Comparison of ENCODE assay signal across 9 cellular contexts in genomic region chr4:168796362-168797106, GRCh38.
DNase-seq lines count a peak whose midpoint lies in the region; ATAC-seq, FAIRE-seq and TF ChIP-seq lines count a peak whose summit lies in the region.
"Had no signal": no experiment of that assay in that cellular context is flagged by ENCODE, and none has a peak within 500 bp of the region (broad histone marks: within the 10 kb centered on the region; RNA-seq: fewer than 3 reads in every experiment).

No MANE protein-coding gene starts in this region.

- FAIRE-seq in islet of Langerhans (lab: Jason Lieb, UNC): peak; percentile 97

- TF ChIP-seq CTCF in astrocyte of the cerebellum (IDR thresholded peaks at IDR 0.05; ENCODE audit: low read depth, low read length, missing control alignments): no peak

- H3K4me3 ChIP-seq in astrocyte of the cerebellum (ENCODE audit: low read depth, low read length): no peak overlapping the region

- in situ Hi-C loops in astrocyte of the cerebellum (cut with HindIII; ENCODE audit: low sequenced_read_pairs): no loop called here

- DNase-seq in HS-27A (ENCODE audit: low read depth) (peak; percentile 64), astrocyte of the cerebellum (ENCODE audit: low read depth) (peak; percentile 79), smooth muscle cell of the brain vasculature (ENCODE audit: low read depth, low spot score) (peak; percentile 50), NCI-H526 treated with DMSO at 0.1 percent for 48 hours (lab: John Stamatoyannopoulos, UW) (no peak), NCI-H187 treated with DMSO at 0.1 percent for 48 hours (lab: John Stamatoyannopoulos, UW) (no peak), cerebellar nuclear complex (lab: John Stamatoyannopoulos, UW) (no peak)
- DNase-seq: NCI-H1417 had no signal

- no peak for ATAC-seq in GM19467 (IDR thresholded peaks at IDR 0.05; ENCODE audit: unreplicated experiment)

Comparison
In these comparisons a context has a peak if more than half of its experiments do, and no peak if none do; other contexts are left out.
1. DNase-seq: peak in HS-27A (single experiment), astrocyte of the cerebellum (single experiment) and smooth muscle cell of the brain vasculature (single experiment); none in NCI-H526 treated with DMSO at 0.1 percent for 48 hours (single experiment), NCI-H187 treated with DMSO at 0.1 percent for 48 hours (single experiment) and cerebellar nuclear complex (0 of 2).